11 cellular contexts compared by ENCODE assay signal in genomic region chr1:3369437-3370076, GRCh38.
DNase-seq lines count a peak whose midpoint lies in the region; ATAC-seq, FAIRE-seq and TF ChIP-seq lines count a peak whose summit lies in the region.
"Had no signal": no experiment of that assay in that cellular context is flagged by ENCODE, and none has a peak within 500 bp of the region (broad histone marks: within the 10 kb centered on the region; RNA-seq: fewer than 3 reads in every experiment).

No MANE protein-coding gene starts in this region.

- intact Hi-C loops in Caco-2 (cut with micrococcal nuclease; ENCODE audit: unreplicated experiment): no loop called here

- no TSS peak for BruUV-seq in Caco-2 (replicated peaks; lab: Mats Ljungman, UMichigan)

- H3K9me3 ChIP-seq in suprapubic skin: no peaks in the 10 kb centered on the region
- H3K9me3 ChIP-seq in Caco-2: no peaks in the 10 kb centered on the region

- FAIRE-seq in HTR-8/SVneo (lab: Jason Lieb, UNC): no peak
- FAIRE-seq: endothelial cell of umbilical vein had no signal

- CTCF ChIA-PET in Caco-2 (lab: Charles Lee): no interaction called here

- H3K27me3 Mint-ChIP-seq in activated T-cell treated with anti-CD3 and anti-CD28 coated beads, Interleukin-2, amount 50 U/mL, for 72 hours (ENCODE audit: low read depth): peaks cover 8% of the 10 kb centered on the region
- H3K27me3 Mint-ChIP-seq in Caco-2 (ENCODE audit: insufficient read depth, unreplicated experiment): peaks cover 5% of the 10 kb centered on the region

- no peak for TF ChIP-seq POLR2A in suprapubic skin (IDR thresholded peaks at IDR 0.05)

- H3K27ac Mint-ChIP-seq in activated T-cell treated with anti-CD3 and anti-CD28 coated beads, Interleukin-2, amount 50 U/mL, for 72 hours: no peak overlapping the region
- H3K27ac Mint-ChIP-seq in Caco-2 (ENCODE audit: unreplicated experiment): no peak overlapping the region

- DNase-seq in HS-5 (ENCODE audit: low read depth) (peak; percentile 62), coronary artery (ENCODE audit: low spot score) (peak; percentile 97), suprapubic skin (ENCODE audit: low spot score in 2 of 2) (no peak), Caco-2 (no peak), HTR-8/SVneo (ENCODE audit: insufficient read length, low spot score) (no peak)
- no peak for DNase-seq in activated CD4-positive, alpha-beta T cell treated with anti-CD3 and anti-CD28 coated beads for 1 hour
- no peak for DNase-seq in activated T-cell treated with anti-CD3 and anti-CD28 coated beads, Interleukin-2, amount 50 U/mL, for 72 hours
- DNase-seq: GF-D8, NCI-H2081 treated with DMSO at 0.1 percent for 48 hours had no signal

- TF ChIP-seq EP300 in suprapubic skin (IDR thresholded peaks at IDR 0.05): no peak

- H3K4me3 ChIP-seq in coronary artery (peak overlapping the region; percentile 40), suprapubic skin (no peak overlapping the region), Caco-2 (ENCODE audit: low read depth, low read length) (no peak overlapping the region)

- TF ChIP-seq CTCF in coronary artery (IDR thresholded peaks at IDR 0.05): no peak
- TF ChIP-seq CTCF in suprapubic skin (IDR thresholded peaks at IDR 0.05): no peak
- TF ChIP-seq CTCF in Caco-2 (IDR thresholded peaks at IDR 0.05; ENCODE audit: insufficient read depth in 1 of 2, low read depth in 1 of 2, low read length in 1 of 2, severe bottlenecking in 1 of 2, unreplicated experiment in 1 of 2): no peak

- H3K4me1 ChIP-seq in suprapubic skin (peaks cover 25% of the 10 kb centered on the region), Caco-2 (no peaks in the 10 kb centered on the region)

- WGBS in suprapubic skin: 55% methylated on average over 12 of the region's 12 CpGs

- POLR2A ChIA-PET in Caco-2 (lab: Charles Lee): no interaction called here

- peaks cover 7% of the 10 kb centered on the region for H3K4me1 Mint-ChIP-seq in activated T-cell treated with anti-CD3 and anti-CD28 coated beads, Interleukin-2, amount 50 U/mL, for 72 hours (ENCODE audit: low read depth)
- H3K4me1 Mint-ChIP-seq in Caco-2 (ENCODE audit: low read depth, unreplicated experiment): no peaks in the 10 kb centered on the region

- H3K36me3 Mint-ChIP-seq in activated T-cell treated with anti-CD3 and anti-CD28 coated beads, Interleukin-2, amount 50 U/mL, for 72 hours (ENCODE audit: insufficient read depth in 2 of 2): no peaks in the 10 kb centered on the region
- H3K36me3 Mint-ChIP-seq in Caco-2 (ENCODE audit: insufficient read depth, unreplicated experiment): no peaks in the 10 kb centered on the region

- H3K27ac ChIP-seq in coronary artery: peak overlapping the region; percentile 94 to 97
- H3K27ac ChIP-seq in layer of hippocampus (ENCODE audit: low read depth, low read length): peak overlapping the region; percentile 44
- peak overlapping the region; percentile 60 for H3K27ac ChIP-seq in suprapubic skin

- H3K27me3 ChIP-seq in layer of hippocampus (ENCODE audit: control insufficient read depth, insufficient read depth, low read length) (no peaks in the 10 kb centered on the region), suprapubic skin (peaks cover 50% of the 10 kb centered on the region), Caco-2 (replicated peaks; ENCODE audit: control insufficient read depth, insufficient read depth, low read length) (no peaks in the 10 kb centered on the region)

- H3K36me3 ChIP-seq in suprapubic skin (no peaks in the 10 kb centered on the region), Caco-2 (ENCODE audit: control insufficient read depth, insufficient read depth, low read length) (no peaks in the 10 kb centered on the region)

- ATAC-seq in activated T-cell treated with anti-CD3 and anti-CD28 coated beads, Interleukin-2, amount 50 U/mL, for 72 hours (replicated peaks in 1 of 2): no peak

- H3K9me3 Mint-ChIP-seq in activated T-cell treated with anti-CD3 and anti-CD28 coated beads, Interleukin-2, amount 50 U/mL, for 72 hours: peaks cover 2 to 7% of the 10 kb centered on the region in 2 donors
- peaks cover 9% of the 10 kb centered on the region for H3K9me3 Mint-ChIP-seq in Caco-2 (ENCODE audit: unreplicated experiment)

- no peak overlapping the region for H3K4me3 Mint-ChIP-seq in activated T-cell treated with anti-CD3 and anti-CD28 coated beads, Interleukin-2, amount 50 U/mL, for 72 hours
- no peak overlapping the region for H3K4me3 Mint-ChIP-seq in Caco-2 (ENCODE audit: unreplicated experiment)

Comparison
In these comparisons a context has a peak if more than half of its experiments do, and no peak if none do; other contexts are left out.
1. DNase-seq: peak in HS-5 (single experiment) and coronary artery (single experiment); none in suprapubic skin (0 of 2), activated CD4-positive, alpha-beta T cell treated with anti-CD3 and anti-CD28 coated beads for 1 hour (single experiment), activated T-cell treated with anti-CD3 and anti-CD28 coated beads, Interleukin-2, amount 50 U/mL, for 72 hours (0 of 2), Caco-2 (0 of 2) and HTR-8/SVneo (single experiment).
2. H3K27ac ChIP-seq: peak in every context shown above with its lines; median percentile 96 in coronary artery; 60 in suprapubic skin; 44 in layer of hippocampus.